ENCODE assay signal across 10 cellular contexts in the genomic region with DNA sequence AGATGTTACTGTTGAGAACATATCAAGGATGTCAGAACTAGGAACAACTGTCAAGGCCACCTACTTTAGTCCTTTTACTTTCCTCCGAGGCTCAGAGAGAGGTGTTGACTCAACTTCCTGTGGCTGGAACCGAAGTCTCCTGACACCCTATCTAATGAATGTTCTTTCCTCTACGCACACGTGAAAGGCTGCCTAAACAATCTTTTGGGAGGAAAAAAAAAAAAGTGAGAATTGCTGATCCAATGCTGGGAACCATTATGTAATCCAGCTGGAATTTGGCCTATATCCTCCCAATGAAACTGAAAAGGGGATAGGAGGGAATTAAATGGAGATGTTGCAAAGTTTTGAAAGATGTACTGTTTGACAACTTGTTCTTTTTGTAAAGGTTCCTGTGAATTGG. TPM values are rescaled to one million over a fixed set of nuclear protein-coding genes. Genes with fewer than 3 reads are reported as not detected.
DNase-seq lines count a peak whose midpoint lies in the region; ATAC-seq and TF ChIP-seq lines count a peak whose summit lies in the region.
"Had no signal": no experiment of that assay in that cellular context is flagged by ENCODE, and none has a peak within 500 bp of the region (broad histone marks: within the 10 kb centered on the region; RNA-seq: fewer than 3 reads in every experiment).

No MANE protein-coding gene starts in this region.

- ATAC-seq in T-cell (replicated peaks in 1 of 4) (peak in 2 of 4 experiments; percentile 57 to 82), HG03159 (IDR thresholded peaks at IDR 0.05; ENCODE audit: unreplicated experiment) (no peak), HG02973 (IDR thresholded peaks at IDR 0.05; ENCODE audit: unreplicated experiment) (no peak)

- peaks cover 0 to 3% of the 10 kb centered on the region in 2 donors for H3K27me3 Mint-ChIP-seq in T-cell

- H3K36me3 Mint-ChIP-seq in T-cell: no peaks in the 10 kb centered on the region

- CTCF ChIA-PET in T-cell (lab: Charles Lee) (interaction anchor here in 1 of 2 donors (1.1 kb wide), 1 partner anchor 10 kb away, joined by 6 read pairs; no protein-coding TSS in a partner anchor), GM10248 (lab: Yijun Ruan, JAX) (interaction anchor here (0.9 kb wide), 1 partner anchor 9 kb away, joined by 3 read pairs; no protein-coding TSS in a partner anchor)

- peaks cover 6 to 12% (median 10%) of the 10 kb centered on the region in 3 donors for H3K4me1 Mint-ChIP-seq in T-cell

- peak overlapping the region; percentile 67 for H3K27ac ChIP-seq in epithelial cell of prostate

- no peak for TF ChIP-seq CTCF in GM10248 (IDR thresholded peaks at IDR 0.05; ENCODE audit: control extremely low read depth, extremely low read depth, low read depth, missing control alignments)

- no peaks in the 10 kb centered on the region for H3K9me3 Mint-ChIP-seq in T-cell

- POLR2A ChIA-PET in T-cell (lab: Charles Lee) (interaction anchor here in 1 of 2 donors (0.7 kb wide), 1 partner anchor 988 kb away, joined by 4 read pairs; no protein-coding TSS in a partner anchor), GM10248 (lab: Yijun Ruan, JAX) (no interaction called here)

- H3K4me3 Mint-ChIP-seq in T-cell: no peak overlapping the region

- H3K27ac Mint-ChIP-seq in T-cell: peak overlapping the region; percentile 62 to 86

- DNase-seq in EH (ENCODE audit: low read depth): peak; percentile 82
- no peak for DNase-seq in T-cell
- no peak for DNase-seq in epithelial cell of prostate (ENCODE audit: low read depth, low spot score)
- DNase-seq in pulmonary artery endothelial cell (ENCODE audit: low read depth, low spot score): peak; percentile 63
- no peak for DNase-seq in NCI-H345 (lab: John Stamatoyannopoulos, UW)
- no peak for DNase-seq in GM10248 (ENCODE audit: extremely low spot score)
- DNase-seq: cerebellar nuclear complex had no signal

RNA-seq across cellular contexts. Expression of a gene that starts 8.3 kb away (rescaled TPM):
- total RNA-seq in T-cell: 10 to 100 TPM in 2 of 5 donors, 1 to 10 TPM in 3; 6.5 to 10.5 (median 9.7) TPM
- 12.3 and 17.9 TPM in 2 replicates for total RNA-seq in pulmonary artery endothelial cell

RNA-seq across cellular contexts. Expression of a gene that starts 41.2 kb away (rescaled TPM):
- total RNA-seq in T-cell (not detected), pulmonary artery endothelial cell (not detected in 2 replicates)
- total RNA-seq: NCI-H460 had no signal

Comparison
In these comparisons a context has a peak if more than half of its experiments do, and no peak if none do; other contexts are left out.
1. DNase-seq: peak in EH (single experiment) and pulmonary artery endothelial cell (single experiment); none in T-cell (0 of 34), epithelial cell of prostate (single experiment), NCI-H345 (single experiment) and GM10248 (single experiment).